ENCODE assay signal across 10 cellular contexts in the genomic region with DNA sequence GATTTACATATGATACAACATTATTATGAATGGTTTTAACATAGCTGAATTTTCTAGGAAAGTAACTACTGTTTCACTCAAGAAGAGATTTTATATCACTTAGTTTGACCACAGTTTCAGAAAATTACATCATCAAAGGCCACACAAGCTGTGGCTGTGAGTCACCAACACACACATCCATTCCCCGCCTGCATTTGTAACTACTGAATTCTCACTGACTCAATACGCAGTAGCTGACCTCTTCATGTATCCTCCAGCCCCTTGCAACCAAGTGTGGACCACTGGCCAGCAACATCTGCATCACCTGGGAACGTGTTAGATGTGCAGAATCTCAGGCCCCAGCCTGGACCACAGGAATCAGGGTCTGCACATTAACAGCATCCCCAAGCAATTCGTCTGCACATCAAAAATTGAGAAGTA.
DNase-seq lines count a peak whose midpoint lies in the region; ATAC-seq and TF ChIP-seq lines count a peak whose summit lies in the region.
"Had no signal": no experiment of that assay in that cellular context is flagged by ENCODE, and none has a peak within 500 bp of the region (broad histone marks: within the 10 kb centered on the region; RNA-seq: fewer than 3 reads in every experiment).

No MANE protein-coding gene starts in this region.

- H2AK5ac ChIP-seq in mesendoderm (ENCODE audit: low read length) = no peak overlapping the region

- H3K27me3 ChIP-seq in ACC112 (ENCODE audit: insufficient read depth, low read length) = no peaks in the 10 kb centered on the region
- no peaks in the 10 kb centered on the region for H3K27me3 ChIP-seq in mesendoderm (ENCODE audit: insufficient read depth, low read length, poor library complexity)
- no peaks in the 10 kb centered on the region for H3K27me3 ChIP-seq in A673 (replicated peaks; ENCODE audit: insufficient read depth, low read depth, low read length, poor library complexity)
- H3K27me3 ChIP-seq in gastrocnemius medialis = no peaks in the 10 kb centered on the region

- no peak overlapping the region for H4K5ac ChIP-seq in mesendoderm (ENCODE audit: low read length)

- peak overlapping the region; percentile 39 for H3K27ac ChIP-seq in ACC112 (ENCODE audit: low read depth, low read length)
- H3K27ac ChIP-seq in mesendoderm (ENCODE audit: low read depth, low read length) = no peak overlapping the region
- H3K27ac ChIP-seq in A673 (ENCODE audit: low read depth, low read length, poor library complexity, severe bottlenecking) = no peak overlapping the region
- no peak overlapping the region for H3K27ac ChIP-seq in gastrocnemius medialis
- H3K27ac ChIP-seq: skin epidermis had no signal

- no TSS peak for BruUV-seq in A673 (replicated peaks; lab: Mats Ljungman, UMichigan)

- H3K4me3 ChIP-seq in ACC112 (ENCODE audit: low read depth, low read length) (no peak overlapping the region), mesendoderm (ENCODE audit: low read length) (no peak overlapping the region), A673 (ENCODE audit: low read depth, low read length, poor library complexity, severe bottlenecking) (no peak overlapping the region), gastrocnemius medialis (no peak overlapping the region)
- H3K4me3 ChIP-seq: skin epidermis had no signal

- no peak overlapping the region for H2AFZ ChIP-seq in ACC112 (ENCODE audit: low read length, unreplicated experiment)

- H2BK120ac ChIP-seq in mesendoderm (ENCODE audit: low read depth, low read length) = no peak overlapping the region

- H2BK15ac ChIP-seq in mesendoderm (replicated peaks; ENCODE audit: low read depth) = no peak overlapping the region

- H4K8ac ChIP-seq in mesendoderm (ENCODE audit: low read depth, low read length) = no peak overlapping the region

- no peak overlapping the region for H3K18ac ChIP-seq in mesendoderm (ENCODE audit: low read length)

- no peak overlapping the region for H3K9ac ChIP-seq in mesendoderm (ENCODE audit: low read length)

- H3K23ac ChIP-seq in mesendoderm (ENCODE audit: low read length) = no peak overlapping the region

- H3K4me2 ChIP-seq in mesendoderm (ENCODE audit: low read length) = no peak overlapping the region

- ATAC-seq in gastrocnemius medialis (no peak), HG02973 (IDR thresholded peaks at IDR 0.05; ENCODE audit: unreplicated experiment) (no peak)

- H3K56ac ChIP-seq in mesendoderm (ENCODE audit: low read length) = peak overlapping the region; percentile 15

- DNase-seq in HS-5 (ENCODE audit: low read depth) (peak; percentile 73), mesendoderm (peak; percentile 72), A673 (ENCODE audit: low spot score) (no peak), gastrocnemius medialis (no peak), cerebellar cortex (ENCODE audit: low spot score) (no peak)
- DNase-seq in activated T-helper 9 cell treated with anti-CD3 and anti-CD28 coated beads, Interleukin-2, amount 50 U/mL, for 16 hours (ENCODE audit: low read depth) = peak; percentile 13
- DNase-seq: NCI-H2107 had no signal

- CTCF ChIA-PET in A673 (lab: Charles Lee) = no interaction called here

- TF ChIP-seq POLR2A in gastrocnemius medialis (IDR thresholded peaks at IDR 0.05) = no peak

- peaks cover 18% of the 10 kb centered on the region for H3K79me2 ChIP-seq in ACC112 (ENCODE audit: control insufficient read depth, insufficient read depth, low read length, unreplicated experiment)
- no peaks in the 10 kb centered on the region for H3K79me2 ChIP-seq in mesendoderm (ENCODE audit: control insufficient read depth, insufficient read depth, low read length)

- in situ Hi-C loops in gastrocnemius medialis (cut with MboI; ENCODE audit: low sequenced_read_pairs in 4 of 4) = loop anchor here in 1 of 4 donors (10.0 kb wide), 1 partner anchor 192 kb away; no protein-coding TSS in a partner anchor

- peaks cover 1% of the 10 kb centered on the region for H3K79me1 ChIP-seq in mesendoderm (ENCODE audit: low read length)

- H3K4me1 ChIP-seq in ACC112 (ENCODE audit: control insufficient read depth, insufficient read depth, low read length, unreplicated experiment) (peaks cover 20% of the 10 kb centered on the region), mesendoderm (ENCODE audit: control insufficient read depth, low read depth, low read length) (no peaks in the 10 kb centered on the region), A673 (ENCODE audit: insufficient read depth, low read length, poor library complexity, severe bottlenecking) (no peaks in the 10 kb centered on the region), gastrocnemius medialis (peaks cover 13 to 27% of the 10 kb centered on the region in 2 donors)

- TF ChIP-seq CTCF in A673 (conservative IDR thresholded peaks at IDR 0.05; ENCODE audit: low read depth, low read length) = no peak
- no peak for TF ChIP-seq CTCF in gastrocnemius medialis (IDR thresholded peaks at IDR 0.05 in 4 of 5, conservative IDR thresholded peaks at IDR 0.05 in 1 of 5)

- H3K36me3 ChIP-seq in ACC112 (ENCODE audit: insufficient read depth, low read length) = no peaks in the 10 kb centered on the region
- H3K36me3 ChIP-seq in mesendoderm (ENCODE audit: control insufficient read depth, insufficient read depth, low read length) = no peaks in the 10 kb centered on the region
- no peaks in the 10 kb centered on the region for H3K36me3 ChIP-seq in A673 (ENCODE audit: insufficient read depth, low read length, poor library complexity, severe bottlenecking)
- H3K36me3 ChIP-seq in gastrocnemius medialis = no peaks in the 10 kb centered on the region

- H3K9me3 ChIP-seq in A673 (ENCODE audit: low read depth, low read length, poor library complexity, severe bottlenecking) (no peaks in the 10 kb centered on the region), gastrocnemius medialis (no peaks in the 10 kb centered on the region)

- WGBS in mesendoderm (ENCODE audit: extremely low coverage, insufficient coverage, low lambda C conversion rate) = no CpG with 5 or more reads among the region's 4 CpGs

- H3K4ac ChIP-seq in mesendoderm (ENCODE audit: low read depth, low read length) = no peak overlapping the region

- H2BK5ac ChIP-seq in mesendoderm (ENCODE audit: low read length) = no peak overlapping the region

- POLR2A ChIA-PET in A673 (lab: Charles Lee; ENCODE audit: low non-redundant PET) = no interaction called here

- intact Hi-C loops in A673 (cut with micrococcal nuclease; ENCODE audit: unreplicated experiment) = no loop called here
- intact Hi-C loops in gastrocnemius medialis (cut with DNase I; ENCODE audit: low total_unique reads) = loop anchor here (5.0 kb wide), 1 partner anchor 134 kb away; no protein-coding TSS in a partner anchor

Comparison
In these comparisons a context has a peak if more than half of its experiments do, and no peak if none do; other contexts are left out.
1. DNase-seq: peak in HS-5 (single experiment), activated T-helper 9 cell treated with anti-CD3 and anti-CD28 coated beads, Interleukin-2, amount 50 U/mL, for 16 hours (single experiment) and mesendoderm (single experiment); none in A673 (single experiment), gastrocnemius medialis (0 of 2) and cerebellar cortex (single experiment).